ENCODE assay signal across 8 cellular contexts in the genomic region with DNA sequence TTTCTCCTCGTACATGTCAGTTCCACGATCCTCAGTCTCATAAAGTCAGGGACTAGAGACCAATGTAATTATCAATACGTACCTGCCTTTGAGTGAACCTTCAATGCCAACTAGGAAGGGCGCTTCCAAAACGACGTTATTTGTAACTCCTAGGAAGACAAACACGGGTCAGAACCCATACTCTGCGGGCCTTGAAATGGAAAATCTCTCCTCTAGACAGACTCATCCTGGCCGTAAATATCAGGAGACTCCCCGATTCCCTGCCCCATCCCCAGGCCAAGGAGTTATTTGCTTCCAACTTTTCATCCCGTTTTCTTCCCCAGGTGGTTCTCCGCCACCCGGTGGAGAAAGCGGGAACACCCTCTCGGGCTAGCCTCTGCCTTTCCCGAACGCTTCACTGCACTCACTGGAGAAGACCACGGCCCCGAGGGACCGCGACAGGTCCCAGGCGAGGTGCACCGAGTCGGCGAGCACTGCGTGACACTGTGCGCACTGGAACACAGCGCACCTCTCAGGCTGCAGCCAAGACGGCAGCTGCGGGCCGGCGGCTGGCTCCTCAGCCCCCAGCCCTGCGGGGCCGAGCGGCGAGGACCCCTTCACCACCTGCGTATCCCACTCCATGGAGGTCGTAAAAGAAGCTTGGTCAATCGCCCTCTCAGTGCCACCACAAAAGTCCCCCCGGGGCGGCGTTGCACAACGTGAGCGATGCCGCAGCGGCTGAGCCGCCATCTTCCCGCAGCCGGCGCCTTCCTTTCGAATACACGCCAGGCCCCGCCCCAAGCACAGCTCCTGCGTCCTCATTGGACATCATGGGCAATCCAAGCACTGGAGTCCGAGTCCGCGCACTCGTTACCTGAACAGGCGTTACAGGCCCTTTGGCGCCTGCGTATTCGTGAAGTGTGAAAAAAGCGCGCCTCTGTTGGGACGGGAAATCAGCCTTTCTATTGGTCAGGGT. TPM values are rescaled to one million over a fixed set of nuclear protein-coding genes. Genes with fewer than 3 reads are reported as not detected.
DNase-seq lines count a peak whose midpoint lies in the region; FAIRE-seq and TF ChIP-seq lines count a peak whose summit lies in the region.

Gene OIP5 (minus strand): TSS at position 759 of the 955 bp plus-strand sequence. CDS start 30 bp downstream, at position 729.

- no peak within 1 kb of the TSS for H4K91ac ChIP-seq in H9 (ENCODE audit: insufficient read length, low read depth, low read length)

- H3K4me2 ChIP-seq in H9 (ENCODE audit: insufficient read depth, insufficient read length, low read length) = peak within 1 kb of the TSS; percentile 88

- peak within 1 kb of the TSS; percentile 95 for H3K14ac ChIP-seq in H9 (ENCODE audit: insufficient read depth, low read length)

- H4K20me1 ChIP-seq in H9 (ENCODE audit: control insufficient read depth, insufficient read depth, insufficient read length) = no peaks in the 10 kb centered on the region

- no peak within 1 kb of the TSS for H3T11ph ChIP-seq in H9 (ENCODE audit: low read length)

- H3K4me1 Mint-ChIP-seq in H9 = peaks cover 15 to 23% of the 10 kb centered on the region in 2 experiments

- WGBS in H9 (ENCODE audit: extremely low coverage, insufficient read length, low lambda C conversion rate) = no CpG with 5 or more reads among the region's 65 CpGs

- H3K79me2 ChIP-seq in H9 (ENCODE audit: insufficient read depth, low read length) = peaks cover 12% of the 10 kb centered on the region; the same call in 1 of the 2 replicates

- no peak within 1 kb of the TSS for H2BK15ac ChIP-seq in H9 (ENCODE audit: low read depth, low read length)

- no peak within 1 kb of the TSS for H2AK5ac ChIP-seq in H9 (ENCODE audit: insufficient read length, low read length)

- H3K27me3 Mint-ChIP-seq in H9 (ENCODE audit: low read depth) = no peaks in the 10 kb centered on the region

- H3K4me1 ChIP-seq in H9 (ENCODE audit: insufficient read depth, low read length) = no peaks in the 10 kb centered on the region
- peaks cover 13% of the 10 kb centered on the region for H3K4me1 ChIP-seq in neuron (ENCODE audit: insufficient read depth, low read length)
- peaks cover 0 to 21% (median 18%) of the 10 kb centered on the region in 5 donors for H3K4me1 ChIP-seq in subcutaneous abdominal adipose tissue (ENCODE audit: control insufficient read depth in 5 of 5, insufficient read depth in 5 of 5, low read length in 5 of 5)

- no peaks in the 10 kb centered on the region for H3K79me1 ChIP-seq in H9 (ENCODE audit: insufficient read depth, low read depth, low read length, poor library complexity, severe bottlenecking)

- H3K23ac ChIP-seq in H9 (ENCODE audit: insufficient read length, low read depth, low read length) = no peak within 1 kb of the TSS

- no peak within 1 kb of the TSS for H3K56ac ChIP-seq in H9 (ENCODE audit: insufficient read length, low read depth, low read length)

- no peak within 1 kb of the TSS; the same call in 1 of the 2 replicates for H3K4ac ChIP-seq in H9 (ENCODE audit: low read depth, low read length)

- H3K27me3 ChIP-seq in H9 (ENCODE audit: insufficient read depth, low read length) = no peaks in the 10 kb centered on the region
- H3K27me3 ChIP-seq in neuron (ENCODE audit: insufficient read depth, low read length) = no peaks in the 10 kb centered on the region
- H3K27me3 ChIP-seq in subcutaneous abdominal adipose tissue (ENCODE audit: control insufficient read depth in 5 of 5, insufficient read depth in 4 of 5, low read length in 5 of 5) = no peaks in the 10 kb centered on the region

- H3K9me3 ChIP-seq in H9 (ENCODE audit: control insufficient read depth, low read depth, low read length) = no peaks in the 10 kb centered on the region
- no peaks in the 10 kb centered on the region for H3K9me3 ChIP-seq in neuron (ENCODE audit: low read length)
- no peaks in the 10 kb centered on the region for H3K9me3 ChIP-seq in subcutaneous abdominal adipose tissue (ENCODE audit: control insufficient read depth in 5 of 5, low read length in 5 of 5)

- FAIRE-seq in G401.6 (lab: Jason Lieb, UNC) = peak; percentile 99

- no peak within 1 kb of the TSS for H2BK20ac ChIP-seq in H9 (ENCODE audit: low read depth, low read length, poor library complexity, severe bottlenecking)

- peak; percentile 99 for DNase-seq in H9
- DNase-seq in M059J (ENCODE audit: low read depth) = peak; percentile 100
- DNase-seq in SHP77 treated with DMSO at 0.1 percent for 48 hours (lab: John Stamatoyannopoulos, UW) = peak; percentile 99
- peak; percentile 99 for DNase-seq in activated effector memory CD4-positive, alpha-beta T cell treated with anti-CD3 and anti-CD28 coated beads, Interleukin-2, amount 50 U/mL, for 16 hours
- DNase-seq in foreskin fibroblast = peak; percentile 99 to 100

- H4K8ac ChIP-seq in H9 (replicated peaks; ENCODE audit: insufficient read length, low read depth, low read length) = no peak within 1 kb of the TSS

- peak within 1 kb of the TSS; percentile 99 to 100 for H3K4me3 Mint-ChIP-seq in H9

- H3K27ac Mint-ChIP-seq in H9 = peak within 1 kb of the TSS; percentile 99 to 100 (median 100)

- H2BK120ac ChIP-seq in H9 (ENCODE audit: low read depth, low read length, poor library complexity, severe bottlenecking) = no peak within 1 kb of the TSS

- TF ChIP-seq CTCF in H9 (conservative IDR thresholded peaks at IDR 0.05) (peak; percentile 77), foreskin fibroblast (IDR thresholded peaks at IDR 0.05; ENCODE audit: low read depth, low read length) (peak; percentile 70)

- H3K9me3 Mint-ChIP-seq in H9 = no peaks in the 10 kb centered on the region

- peak within 1 kb of the TSS; percentile 85 to 92 for H3K4me3 ChIP-seq in foreskin fibroblast (ENCODE audit: low read depth in 1 of 2, low read length in 2 of 2)
- peak within 1 kb of the TSS; percentile 88 for H3K4me3 ChIP-seq in neuron (ENCODE audit: low read length)
- peak within 1 kb of the TSS; percentile 77 to 96 (median 95) for H3K4me3 ChIP-seq in subcutaneous abdominal adipose tissue (ENCODE audit: low read depth in 1 of 5, low read length in 5 of 5)

- H4K5ac ChIP-seq in H9 (ENCODE audit: insufficient read length, low read depth, low read length) = no peak within 1 kb of the TSS

- peak within 1 kb of the TSS; percentile 37 for H2BK5ac ChIP-seq in H9 (ENCODE audit: insufficient read length, low read length)

- H3K18ac ChIP-seq in H9 (ENCODE audit: insufficient read length, low read depth, low read length) = peak within 1 kb of the TSS; percentile 92

- H3K27ac ChIP-seq in H9 (ENCODE audit: insufficient read length, low read depth, low read length) = peak within 1 kb of the TSS; percentile 48
- H3K27ac ChIP-seq in subcutaneous abdominal adipose tissue (ENCODE audit: low read depth, low read length) = peak within 1 kb of the TSS; percentile 37

- H3K23me2 ChIP-seq in H9 (ENCODE audit: insufficient read length, low read depth, low read length, poor library complexity, severe bottlenecking) = peaks cover 10% of the 10 kb centered on the region

- H3K36me3 ChIP-seq in neuron (ENCODE audit: insufficient read depth, low read length) = peaks cover 5% of the 10 kb centered on the region
- H3K36me3 ChIP-seq in subcutaneous abdominal adipose tissue (ENCODE audit: control insufficient read depth in 5 of 5, insufficient read depth in 5 of 5, low read length in 5 of 5) = no peaks in the 10 kb centered on the region

- peaks cover 10 to 27% (median 13%) of the 10 kb centered on the region in 3 experiments for H3K36me3 Mint-ChIP-seq in H9 (ENCODE audit: insufficient read depth in 1 of 3, low read depth in 3 of 3)

- H2AFZ ChIP-seq in H9 (ENCODE audit: low read length) = no peak within 1 kb of the TSS
- peak within 1 kb of the TSS; percentile 92 for H2AFZ ChIP-seq in neuron (ENCODE audit: low read depth, low read length)

- H3K9ac ChIP-seq in H9 (ENCODE audit: extremely low read depth, insufficient read length, low read length) (peak within 1 kb of the TSS; percentile 89), subcutaneous abdominal adipose tissue (ENCODE audit: low read length in 5 of 5) (peak within 1 kb of the TSS in 4 of 5 donors; percentile 65 to 78 (median 72))

- peak within 1 kb of the TSS; percentile 18 for H2BK12ac ChIP-seq in H9 (ENCODE audit: insufficient read length, low read depth, low read length)

RNA-seq across cellular contexts. Expression of gene OIP5, which starts in this region (rescaled TPM):
- 30.9 and 33.3 TPM in 2 replicates for total RNA-seq in H9 (2021)
- total RNA-seq in M059J (2014; rRNA removed; shearing (Covaris generic)) = 37.9 and 61.9 TPM in 2 replicates

Comparison
In these comparisons a context has a peak if more than half of its experiments do, and no peak if none do; other contexts are left out.
1. Peak in every context shown above with its lines: DNase-seq, H3K4me3 ChIP-seq and H3K27ac ChIP-seq.